In the genomic region with DNA sequence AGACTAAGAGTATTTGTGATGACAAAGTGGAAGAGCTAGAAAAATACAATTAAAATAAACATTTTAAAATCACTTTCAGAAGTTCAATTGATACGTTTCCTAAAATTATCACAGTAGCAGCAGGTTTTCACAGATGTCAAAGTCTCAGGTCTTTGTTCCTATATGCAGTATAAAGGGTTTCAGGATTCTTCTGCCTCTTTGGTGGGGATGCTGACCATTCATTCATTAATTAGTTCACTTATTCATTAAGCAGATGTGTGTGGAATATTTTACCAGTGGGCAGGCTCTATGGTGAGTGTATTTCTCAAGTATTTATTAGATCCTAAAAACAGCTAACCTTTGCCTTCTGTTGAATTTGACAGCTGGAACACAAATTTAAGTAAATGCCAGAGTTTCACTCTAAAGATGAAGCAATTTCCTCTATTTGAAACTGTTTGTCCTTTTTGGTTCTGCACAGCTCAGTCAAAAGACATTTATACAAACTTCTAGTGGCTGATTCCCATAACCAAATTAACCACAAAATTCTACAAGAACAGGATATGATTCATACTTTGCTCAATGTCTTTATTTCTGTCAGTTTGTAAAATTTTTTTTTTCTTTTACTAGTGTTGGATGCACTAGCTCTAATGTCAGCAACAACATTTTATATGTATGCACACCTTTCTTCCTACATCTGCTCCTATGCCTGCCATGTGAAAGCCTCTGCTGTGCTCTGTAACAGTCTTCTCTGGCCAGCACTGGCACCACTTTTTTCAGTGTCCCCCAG, we compare ENCODE assay signal across 8 cellular contexts.
A peak's percentile ranks its signal among the peaks of the same experiment; 100 is the strongest.
DNase-seq lines count a peak whose midpoint lies in the region; ATAC-seq, FAIRE-seq and TF ChIP-seq lines count a peak whose summit lies in the region.

No MANE protein-coding gene starts in this region.

- DNase-seq in NOMO-1 (lab: John Stamatoyannopoulos, UW; ENCODE audit: unreplicated experiment in 2 of 2) (peak; percentile 85 to 98), endothelial cell of umbilical vein (ENCODE audit: low read depth, low spot score) (peak; percentile 57), spleen (no peak), amygdala (lab: John Stamatoyannopoulos, UW) (no peak), activated T-cell treated with anti-CD3 and anti-CD28 coated beads for 4 hours (no peak), G401 (ENCODE audit: low spot score) (no peak)

- no peak overlapping the region for H3K9ac ChIP-seq in endothelial cell of umbilical vein (replicated peaks; ENCODE audit: extremely low read depth, insufficient read depth, low read length)

- H3K9me3 ChIP-seq in endothelial cell of umbilical vein (replicated peaks; ENCODE audit: control insufficient read depth, insufficient read depth, low read length): no peaks in the 10 kb centered on the region
- H3K9me3 ChIP-seq in spleen: no peaks in the 10 kb centered on the region

- ATAC-seq in GM21619 (IDR thresholded peaks at IDR 0.05; ENCODE audit: unreplicated experiment) (peak; percentile 68), GM21367 (IDR thresholded peaks at IDR 0.05; ENCODE audit: unreplicated experiment) (no peak)

- CTCF ChIA-PET in endothelial cell of umbilical vein (lab: Charles Lee): interaction anchor here (0.7 to 1.7 kb wide), 6 partner anchors 17 to 180 kb away, joined by 3 to 12 read pairs (median 3); no protein-coding TSS in a partner anchor

- H3K4me3 ChIP-seq in endothelial cell of umbilical vein (replicated peaks in 1 of 3; ENCODE audit: insufficient read depth in 1 of 3, low read depth in 1 of 3, low read length in 3 of 3) (no peak overlapping the region), spleen (no peak overlapping the region)

- FAIRE-seq in endothelial cell of umbilical vein (lab: Jason Lieb, UNC): peak; percentile 87

- no peaks in the 10 kb centered on the region for H3K79me2 ChIP-seq in endothelial cell of umbilical vein (ENCODE audit: control insufficient read depth, insufficient read depth, low read length)

- 17 to 38% (median 23%) methylated on average over 1 of the region's 1 CpG for WGBS in spleen, 5 donors

- TF ChIP-seq POLR2A in endothelial cell of umbilical vein (IDR thresholded peaks at IDR 0.05; ENCODE audit: low read depth, low read length): no peak
- no peak for TF ChIP-seq POLR2A in spleen (IDR thresholded peaks at IDR 0.05)

- H4K20me1 ChIP-seq in endothelial cell of umbilical vein (replicated peaks; ENCODE audit: control insufficient read depth, extremely low read depth, insufficient read depth, low read length): no peaks in the 10 kb centered on the region

- H3K27me3 ChIP-seq in endothelial cell of umbilical vein (ENCODE audit: control insufficient read depth in 2 of 2, insufficient read depth in 2 of 2, low read length in 2 of 2) (no peaks in the 10 kb centered on the region), spleen (replicated peaks in 1 of 7) (no peaks in the 10 kb centered on the region)

- H3K36me3 ChIP-seq in endothelial cell of umbilical vein (ENCODE audit: control insufficient read depth in 2 of 2, extremely low read depth in 1 of 2, insufficient read depth in 2 of 2, low read length in 2 of 2) (no peaks in the 10 kb centered on the region), spleen (no peaks in the 10 kb centered on the region)

- POLR2A ChIA-PET in endothelial cell of umbilical vein (lab: Charles Lee): interaction anchor here (0.9 kb wide), 1 partner anchor 58 kb away, joined by 6 read pairs; no protein-coding TSS in a partner anchor

- intact Hi-C loops in endothelial cell of umbilical vein (cut with micrococcal nuclease): loop anchor here (1.0 to 2.0 kb wide), 2 partner anchors 17 to 58 kb away; no protein-coding TSS in a partner anchor
- intact Hi-C loops in spleen (cut with DNase I; ENCODE audit: low total_unique reads): no loop called here

- H3K4me2 ChIP-seq in endothelial cell of umbilical vein (ENCODE audit: insufficient read depth, low read length): peak overlapping the region; percentile 46

- no peak overlapping the region for H3K27ac ChIP-seq in endothelial cell of umbilical vein (ENCODE audit: insufficient read depth, low read depth, low read length)
- H3K27ac ChIP-seq in spleen: peak overlapping the region in 6 of 8 donors; percentile 15 to 72 (median 57)

- no peaks in the 10 kb centered on the region for H3K9me1 ChIP-seq in endothelial cell of umbilical vein (replicated peaks; ENCODE audit: control insufficient read depth, extremely low read depth, insufficient read depth, low read length)

- in situ Hi-C loops in G401 (cut with HindIII; ENCODE audit: low sequenced_read_pairs): no loop called here

- BruUV-seq in endothelial cell of umbilical vein (replicated peaks; lab: Mats Ljungman, UMichigan): no TSS peak

- no peak overlapping the region for H2AFZ ChIP-seq in endothelial cell of umbilical vein (ENCODE audit: low read depth, low read length)

- H3K4me1 ChIP-seq in endothelial cell of umbilical vein (ENCODE audit: control insufficient read depth, extremely low read depth, insufficient read depth, low read length): peaks cover 12% of the 10 kb centered on the region
- peaks cover 0 to 20% (median 2%) of the 10 kb centered on the region in 6 donors for H3K4me1 ChIP-seq in spleen

- TF ChIP-seq CTCF in endothelial cell of umbilical vein (IDR thresholded peaks at IDR 0.05; ENCODE audit: extremely low read depth in 1 of 2, insufficient read depth in 1 of 2, low read depth in 1 of 2, low read length in 2 of 2) (no peak), spleen (IDR thresholded peaks at IDR 0.05 in 8 of 11, conservative IDR thresholded peaks at IDR 0.05 in 3 of 11) (no peak)

- dilution Hi-C loops in endothelial cell of umbilical vein (cut with MboI; ENCODE audit: extremely low pct_ligation_motif_present, low sequenced_read_pairs): no loop called here

TF ChIP-seq in endothelial cell of umbilical vein, 7 proteins besides CTCF, POLR2A, EP300 and RAD21:
- peak; percentile 19 for TF ChIP-seq JUN (IDR thresholded peaks at IDR 0.05; ENCODE audit: borderline replicate concordance, insufficient read depth, insufficient read length, low read depth)
- TF ChIP-seq, protein P1, sequence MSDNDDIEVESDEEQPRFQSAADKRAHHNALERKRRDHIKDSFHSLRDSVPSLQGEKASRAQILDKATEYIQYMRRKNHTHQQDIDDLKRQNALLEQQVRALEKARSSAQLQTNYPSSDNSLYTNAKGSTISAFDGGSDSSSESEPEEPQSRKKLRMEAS (IDR thresholded peaks at IDR 0.05; ENCODE audit: insufficient read depth, insufficient read length): no peak
- TF ChIP-seq FOS (IDR thresholded peaks at IDR 0.05; ENCODE audit: borderline replicate concordance, insufficient read depth, low read length): peak; percentile 72
- TF ChIP-seq MYC (IDR thresholded peaks at IDR 0.05; ENCODE audit: low read depth, low read length): no peak
- no peak for TF ChIP-seq POLR2AphosphoS5 (IDR thresholded peaks at IDR 0.05; ENCODE audit: insufficient read depth, low read depth, low read length)
- no peak for TF ChIP-seq GATA2 (IDR thresholded peaks at IDR 0.05; ENCODE audit: insufficient read depth, insufficient read length, low read depth, low read length)
- TF ChIP-seq EZH2 (IDR thresholded peaks at IDR 0.05; ENCODE audit: borderline replicate concordance, low read depth, low read length, severe bottlenecking): no peak
TF ChIP-seq in endothelial cell of umbilical vein: peak in this region for 2.

Comparison
In these comparisons a context has a peak if more than half of its experiments do, and no peak if none do; other contexts are left out.
1. DNase-seq: peak in NOMO-1 (2 of 2) and endothelial cell of umbilical vein (single experiment); none in spleen (single experiment), amygdala (0 of 56), activated T-cell treated with anti-CD3 and anti-CD28 coated beads for 4 hours (single experiment) and G401 (single experiment).